ENCODE assay signal across 8 cellular contexts in the genomic region with DNA sequence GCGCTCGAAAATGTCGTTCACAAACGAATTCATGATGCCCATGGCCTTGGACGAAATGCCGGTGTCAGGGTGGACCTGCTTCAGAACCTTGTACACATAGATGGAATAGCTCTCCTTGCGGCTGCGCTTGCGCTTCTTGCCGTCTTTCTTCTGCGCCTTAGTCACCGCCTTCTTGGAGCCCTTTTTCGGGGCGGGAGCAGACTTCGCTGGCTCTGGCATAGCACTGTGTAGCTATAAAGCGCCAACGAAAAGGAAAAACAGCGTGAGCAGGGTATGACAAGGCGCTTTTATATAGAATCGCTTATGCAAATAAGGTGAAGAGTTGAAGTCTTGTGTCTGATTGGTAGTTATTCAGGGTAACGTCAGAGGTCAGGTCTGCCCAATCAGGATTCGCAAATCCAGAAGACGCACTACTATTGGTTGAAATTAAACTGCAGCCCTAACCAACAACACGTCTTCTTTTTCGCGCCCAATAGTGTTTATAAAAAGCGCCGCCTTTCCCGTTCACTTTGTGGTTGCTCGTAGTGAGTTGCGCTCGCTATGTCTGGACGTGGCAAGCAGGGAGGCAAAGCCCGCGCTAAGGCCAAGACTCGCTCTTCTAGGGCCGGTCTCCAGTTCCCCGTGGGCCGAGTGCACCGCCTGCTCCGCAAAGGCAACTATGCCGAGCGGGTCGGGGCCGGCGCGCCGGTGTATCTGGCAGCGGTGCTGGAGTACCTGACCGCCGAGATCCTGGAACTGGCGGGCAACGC.
DNase-seq lines count a peak whose midpoint lies in the region; ATAC-seq and TF ChIP-seq lines count a peak whose summit lies in the region.

No MANE protein-coding gene starts in this region.

- DNase-seq in Ammon's horn (ENCODE audit: low spot score) = peak; percentile 95
- peak; percentile 51 for DNase-seq in NCI-H460 (ENCODE audit: extremely low read depth, low read depth)
- DNase-seq in activated CD4-positive, alpha-beta T cell treated with anti-CD3 and anti-CD28 coated beads for 24 hours (ENCODE audit: low read depth in 2 of 2) = peak; percentile 71 to 80
- peak; percentile 95 for DNase-seq in coronary artery (ENCODE audit: low spot score)
- DNase-seq in left colon = peak; percentile 88 to 91
- DNase-seq in stimulated activated CD4-positive, alpha-beta T cell treated with anti-CD3 and anti-CD28 coated beads, Interleukin-1b, Interleukin-23, amount 100 ng/mL, for 48 hours = peak; percentile 94

- TF ChIP-seq POLR2A in GM19099 (IDR thresholded peaks at IDR 0.05; ENCODE audit: extremely low read depth, insufficient read length, low read depth) = peak; percentile 97

- peak; percentile 78 for ATAC-seq in HG03432 (IDR thresholded peaks at IDR 0.05; ENCODE audit: unreplicated experiment)
- peak; percentile 83 for ATAC-seq in left colon

- intact Hi-C loops in left colon (cut with DNase I, micrococcal nuclease) = no loop called here

- peak overlapping the region; percentile 73 for H3K4me3 ChIP-seq in coronary artery

- no peak for TF ChIP-seq CTCF in coronary artery (IDR thresholded peaks at IDR 0.05)

- H3K27ac ChIP-seq in coronary artery = peak overlapping the region; percentile 79 to 96

Comparison
In these comparisons a context has a peak if more than half of its experiments do, and no peak if none do; other contexts are left out.
1. Peak in every context shown above with its lines: DNase-seq, ATAC-seq, H3K4me3 ChIP-seq and H3K27ac ChIP-seq.